In the genomic region with DNA sequence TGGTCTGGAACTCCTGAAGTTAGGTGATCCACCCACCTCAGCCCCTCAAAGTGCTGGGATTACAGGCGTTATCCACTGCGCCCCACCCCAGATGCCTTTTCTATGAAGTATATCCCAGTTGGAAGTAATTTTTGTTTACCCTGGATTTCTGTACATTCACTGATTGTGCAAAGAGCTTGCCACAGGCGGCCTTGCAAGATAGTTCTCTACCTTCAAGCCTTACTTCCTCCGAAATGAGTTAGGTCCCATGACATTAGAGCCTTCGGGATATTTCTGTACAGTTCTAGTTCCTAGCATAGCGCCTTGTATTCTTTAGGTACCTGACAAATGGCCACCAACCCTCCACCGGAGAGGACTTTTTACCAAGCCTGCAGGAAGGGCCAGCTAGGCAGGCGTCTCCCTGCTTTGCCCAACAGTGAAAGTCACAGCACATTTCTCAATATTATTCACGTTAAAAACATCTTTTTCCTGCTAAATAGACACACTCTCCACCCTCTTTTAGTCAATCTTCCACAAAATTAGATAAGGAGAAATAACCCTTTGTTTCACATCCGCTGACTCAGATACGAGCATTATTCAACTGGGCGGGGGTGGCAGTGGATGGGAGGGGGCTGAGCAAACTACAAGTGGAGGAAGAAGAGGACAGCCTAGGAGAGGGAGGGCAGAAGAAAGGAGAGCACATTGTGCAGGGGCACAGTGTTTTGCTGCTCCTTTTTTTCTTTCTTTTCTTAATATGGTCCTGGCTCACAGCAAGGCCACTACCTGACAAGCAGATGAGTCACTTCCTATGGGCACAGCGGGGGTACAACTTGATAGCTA, we compare ENCODE assay signal across 1 cellular context.
A peak's percentile ranks its signal among the peaks of the same experiment; 100 is the strongest.
TF ChIP-seq lines count a peak whose summit lies in the region.

No MANE protein-coding gene starts in this region.

TF ChIP-seq in A549, 52 proteins besides CTCF, POLR2A, EP300 and RAD21 (continued from another document):
- TF ChIP-seq, protein P1, sequence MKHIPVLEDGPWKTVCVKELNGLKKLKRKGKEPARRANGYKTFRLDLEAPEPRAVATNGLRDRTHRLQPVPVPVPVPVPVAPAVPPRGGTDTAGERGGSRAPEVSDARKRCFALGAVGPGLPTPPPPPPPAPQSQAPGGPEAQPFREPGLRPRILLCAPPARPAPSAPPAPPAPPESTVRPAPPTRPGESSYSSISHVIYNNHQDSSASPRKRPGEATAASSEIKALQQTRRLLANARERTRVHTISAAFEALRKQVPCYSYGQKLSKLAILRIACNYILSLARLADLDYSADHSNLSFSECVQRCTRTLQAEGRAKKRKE (CRISPR knock-in tag; IDR thresholded peaks at IDR 0.05; ENCODE audit: low read depth) = no peak
- peak in 1 of 2 experiments; percentile 62; a peak in 3 of 5 replicates for TF ChIP-seq JUN (IDR thresholded peaks at IDR 0.05)
